ENCODE assay signal across 25 cellular contexts in the genomic region with DNA sequence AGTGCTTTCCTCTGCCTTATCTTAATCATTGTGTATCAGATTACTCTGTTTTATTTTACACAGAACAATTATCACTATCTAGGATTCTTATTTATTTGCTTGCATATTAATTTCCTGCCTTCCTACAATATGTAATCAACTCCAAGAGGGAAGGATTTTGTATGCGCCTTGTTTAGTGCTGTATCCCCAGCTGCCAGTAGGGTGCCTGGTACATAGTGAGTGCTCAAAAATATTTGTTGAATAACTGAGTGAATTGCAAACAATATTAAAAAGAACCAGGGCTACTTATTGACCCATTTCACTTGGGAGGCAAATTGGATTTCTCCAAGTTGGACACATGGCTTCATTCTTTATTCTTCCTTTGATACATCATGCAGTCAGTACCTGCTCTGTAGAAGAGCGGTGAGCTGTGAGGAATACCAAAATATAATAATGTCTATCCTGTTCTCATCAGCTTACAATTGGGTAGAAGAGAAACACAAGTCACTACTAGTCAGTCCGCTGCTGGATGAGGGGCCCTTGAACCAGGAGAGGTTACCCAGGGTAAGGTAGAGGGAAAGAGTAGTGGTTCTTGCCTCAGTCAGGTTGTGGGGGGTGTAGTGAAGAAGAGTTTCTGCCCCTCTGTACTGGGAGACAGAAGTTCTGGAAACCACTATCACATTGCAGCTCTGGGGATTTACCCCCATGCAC.
A peak's percentile ranks its signal among the peaks of the same experiment; 100 is the strongest.
DNase-seq lines count a peak whose midpoint lies in the region; ATAC-seq and TF ChIP-seq lines count a peak whose summit lies in the region.
"Had no signal": no experiment of that assay in that cellular context is flagged by ENCODE, and none has a peak within 500 bp of the region (broad histone marks: within the 10 kb centered on the region; RNA-seq: fewer than 3 reads in every experiment).

No MANE protein-coding gene starts in this region.

- H3K27ac ChIP-seq in angular gyrus (ENCODE audit: low read depth, low read length) (peak overlapping the region; percentile 16), coronary artery (no peak overlapping the region)
- H3K27ac ChIP-seq: left lung had no signal

- intact Hi-C loops in Right ventricle myocardium superior (cut with DNase I), result no loop called here
- intact Hi-C loops in cardiac septum (cut with DNase I), result no loop called here

- DNase-seq in Right ventricle myocardium superior, result no peak
- DNase-seq in cardiac septum (ENCODE audit: low spot score), result no peak
- DNase-seq in fibroblast of the aortic adventitia (ENCODE audit: low read depth), result peak; percentile 10
- DNase-seq in superior temporal gyrus (ENCODE audit: extremely low spot score), result peak; percentile 17
- DNase-seq in NCI-H748 treated with DMSO at 0.1 percent for 48 hours (lab: John Stamatoyannopoulos, UW), result no peak
- no peak for DNase-seq in coronary artery (ENCODE audit: low spot score)
- DNase-seq in epidermal melanocyte (ENCODE audit: insufficient read length, low spot score), result no peak
- DNase-seq: ACHN; activated B cell treated with CpG ODN at 0.5 μM for 24 hours; activated CD4-positive, alpha-beta memory T cell treated with anti-CD3 and anti-CD28 coated beads, Interleukin-2, amount 10 ng/mL, durations not matched to agents 7 days and 5 days; activated naive CD4-positive, alpha-beta T cell; CD4-positive, alpha-beta T cell; erythroblast; KG1; left lung; MV-4-11; NCI-H2029 treated with DMSO at 0.1 percent for 48 hours; NCI-H526; retina; stimulated activated CD4-positive, alpha-beta T cell treated with anti-CD3 and anti-CD28 coated beads, Interleukin-15, amount 100 ng/mL, for 24 hours; T-helper 17 cell had no signal

- peak; percentile 73 for ATAC-seq in Right ventricle myocardium superior (ENCODE audit: poor library complexity)
- ATAC-seq: GM23338, left lung, T-helper 17 cell had no signal

- TF ChIP-seq CTCF in fibroblast of the aortic adventitia (IDR thresholded peaks at IDR 0.05; ENCODE audit: insufficient read depth, low read length), result peak; percentile 45
- TF ChIP-seq CTCF in coronary artery (IDR thresholded peaks at IDR 0.05), result no peak

- H3K4me3 ChIP-seq in fibroblast of the aortic adventitia (ENCODE audit: low read depth, low read length), result no peak overlapping the region
- H3K4me3 ChIP-seq in coronary artery, result no peak overlapping the region
- H3K4me3 ChIP-seq: ascending aorta, GM23338, left lung, thoracic aorta had no signal

Comparison
In these comparisons a context has a peak if more than half of its experiments do, and no peak if none do; other contexts are left out.
1. DNase-seq: peak in fibroblast of the aortic adventitia (single experiment) and superior temporal gyrus (single experiment); none in Right ventricle myocardium superior (single experiment), cardiac septum (single experiment), NCI-H748 treated with DMSO at 0.1 percent for 48 hours (single experiment), coronary artery (single experiment) and epidermal melanocyte (single experiment).